Comparison of ENCODE assay signal across 9 cellular contexts in genomic region chr16:52546291-52546941, GRCh38. TPM values are rescaled to one million over a fixed set of nuclear protein-coding genes. Genes with fewer than 3 reads are reported as not detected.
DNase-seq lines count a peak whose midpoint lies in the region; ATAC-seq and TF ChIP-seq lines count a peak whose summit lies in the region.
"Had no signal": no experiment of that assay in that cellular context is flagged by ENCODE, and none has a peak within 500 bp of the region (broad histone marks: within the 10 kb centered on the region; RNA-seq: fewer than 3 reads in every experiment).

No MANE protein-coding gene starts in this region.

- peaks cover 0 to 14% of the 10 kb centered on the region in 2 donors for H3K4me1 ChIP-seq in gastrocnemius medialis

- H3K36me3 ChIP-seq in gastrocnemius medialis: no peaks in the 10 kb centered on the region

- in situ Hi-C loops in gastrocnemius medialis (cut with MboI; ENCODE audit: low sequenced_read_pairs in 4 of 4): no loop called here

- no peak overlapping the region for H3K27ac Mint-ChIP-seq in WTC11

- peaks cover 44% of the 10 kb centered on the region for H3K27me3 Mint-ChIP-seq in WTC11 (ENCODE audit: low read depth)

- no peaks in the 10 kb centered on the region for H3K9me3 Mint-ChIP-seq in WTC11

- H3K4me1 Mint-ChIP-seq in WTC11: peaks cover 47% of the 10 kb centered on the region

- peak; percentile 16 for DNase-seq in GM20000 (ENCODE audit: low spot score)
- peak; percentile 42 for DNase-seq in WTC11 (ENCODE audit: low spot score)
- peak in 1 of 2 donors; percentile 52 for DNase-seq in left colon
- DNase-seq in gastrocnemius medialis: no peak
- DNase-seq in activated CD4-positive, alpha-beta T cell treated with anti-CD3 and anti-CD28 coated beads for 4 hours: no peak
- DNase-seq in dedifferentiated amniotic fluid mesenchymal stem cell (ENCODE audit: extremely low spot score): no peak
- DNase-seq in stimulated activated CD4-positive, alpha-beta T cell treated with anti-CD3 and anti-CD28 coated beads, Interleukin-1b, Interleukin-23, amount 100 ng/mL, for 48 hours: no peak

- POLR2A ChIA-PET in WTC11 (lab: Charles Lee): interaction anchor here (0.6 to 1.1 kb wide), 2 partner anchors 24 to 88 kb away, joined by 3 read pairs; no protein-coding TSS in a partner anchor

- intact Hi-C loops in left colon (cut with DNase I, micrococcal nuclease) (no loop called here), gastrocnemius medialis (cut with DNase I; ENCODE audit: low total_unique reads) (no loop called here)

- no peaks in the 10 kb centered on the region; the same call in 1 of the 2 replicates for H3K36me3 Mint-ChIP-seq in WTC11

- H3K4me3 Mint-ChIP-seq in WTC11: peak overlapping the region; percentile 91

- H3K27me3 ChIP-seq in gastrocnemius medialis: peaks cover 29 to 44% (median 42%) of the 10 kb centered on the region in 3 donors

- H3K4me3 ChIP-seq in gastrocnemius medialis: peak overlapping the region; percentile 13 to 30 (median 26)

- TF ChIP-seq POLR2A in gastrocnemius medialis (IDR thresholded peaks at IDR 0.05): no peak

- CTCF ChIA-PET in WTC11 (lab: Charles Lee): interaction anchor here (0.9 to 3.7 kb wide), 2 partner anchors 355 to 367 kb away, joined by 3 to 27 read pairs; no protein-coding TSS in a partner anchor

- H3K27ac ChIP-seq in gastrocnemius medialis: no peak overlapping the region

- no peak for TF ChIP-seq CTCF in GM20000 (IDR thresholded peaks at IDR 0.05; ENCODE audit: extremely low read depth, missing control alignments)
- TF ChIP-seq CTCF in WTC11 (IDR thresholded peaks at IDR 0.05): no peak
- TF ChIP-seq CTCF in gastrocnemius medialis (IDR thresholded peaks at IDR 0.05 in 4 of 5, conservative IDR thresholded peaks at IDR 0.05 in 1 of 5): no peak

- no peaks in the 10 kb centered on the region for H3K9me3 ChIP-seq in gastrocnemius medialis

- ATAC-seq in WTC11: peak; percentile 9
- peak; percentile 48 for ATAC-seq in left colon
- ATAC-seq in gastrocnemius medialis: no peak
- ATAC-seq in GM18517 (IDR thresholded peaks at IDR 0.05; ENCODE audit: unreplicated experiment): no peak

TF ChIP-seq in WTC11, 78 proteins besides CTCF, POLR2A, EP300 and RAD21:
- no peak for TF ChIP-seq MYBL2 (CRISPR knock-in tag; IDR thresholded peaks at IDR 0.05)
- TF ChIP-seq MXD4 (CRISPR knock-in tag; IDR thresholded peaks at IDR 0.05; ENCODE audit: borderline replicate concordance): no peak
- TF ChIP-seq SP1 (CRISPR knock-in tag; conservative IDR thresholded peaks at IDR 0.05): 0 out of 2 replicates have a peak, but pooled peaks have one; percentile 23
- no peak for TF ChIP-seq ERG (CRISPR knock-in tag; IDR thresholded peaks at IDR 0.05)
- TF ChIP-seq, protein P1, sequence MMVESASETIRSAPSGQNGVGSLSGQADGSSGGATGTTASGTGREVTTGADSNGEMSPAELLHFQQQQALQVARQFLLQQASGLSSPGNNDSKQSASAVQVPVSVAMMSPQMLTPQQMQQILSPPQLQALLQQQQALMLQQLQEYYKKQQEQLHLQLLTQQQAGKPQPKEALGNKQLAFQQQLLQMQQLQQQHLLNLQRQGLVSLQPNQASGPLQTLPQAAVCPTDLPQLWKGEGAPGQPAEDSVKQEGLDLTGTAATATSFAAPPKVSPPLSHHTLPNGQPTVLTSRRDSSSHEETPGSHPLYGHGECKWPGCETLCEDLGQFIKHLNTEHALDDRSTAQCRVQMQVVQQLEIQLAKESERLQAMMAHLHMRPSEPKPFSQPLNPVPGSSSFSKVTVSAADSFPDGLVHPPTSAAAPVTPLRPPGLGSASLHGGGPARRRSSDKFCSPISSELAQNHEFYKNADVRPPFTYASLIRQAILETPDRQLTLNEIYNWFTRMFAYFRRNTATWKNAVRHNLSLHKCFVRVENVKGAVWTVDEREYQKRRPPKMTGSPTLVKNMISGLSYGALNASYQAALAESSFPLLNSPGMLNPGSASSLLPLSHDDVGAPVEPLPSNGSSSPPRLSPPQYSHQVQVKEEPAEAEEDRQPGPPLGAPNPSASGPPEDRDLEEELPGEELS (CRISPR knock-in tag; IDR thresholded peaks at IDR 0.05): 0 out of 2 replicates have a peak, but pooled peaks have one; percentile 53
- no peak for TF ChIP-seq FOXJ3 (CRISPR knock-in tag; IDR thresholded peaks at IDR 0.05; ENCODE audit: borderline replicate concordance)

RNA-seq across cellular contexts. Expression of gene TOX3, which starts 0.5 kb away (rescaled TPM):
- total RNA-seq in WTC11 (2021) (17.6 to 20.2 TPM (median 19.3 TPM) in 3 replicates), left colon (10 to 100 TPM; 47.8 to 51.7 TPM), gastrocnemius medialis (under 1 TPM in 1 of 4 donors, not detected in 3; 0.47 TPM)
- total RNA-seq: SK-MEL-5 had no signal

Comparison
In these comparisons a context has a peak if more than half of its experiments do, and no peak if none do; other contexts are left out.
1. DNase-seq: peak in GM20000 (single experiment) and WTC11 (single experiment); none in gastrocnemius medialis (0 of 2), activated CD4-positive, alpha-beta T cell treated with anti-CD3 and anti-CD28 coated beads for 4 hours (0 of 2), dedifferentiated amniotic fluid mesenchymal stem cell (single experiment) and stimulated activated CD4-positive, alpha-beta T cell treated with anti-CD3 and anti-CD28 coated beads, Interleukin-1b, Interleukin-23, amount 100 ng/mL, for 48 hours (single experiment).
2. ATAC-seq: peak in WTC11 (single experiment) and left colon (single experiment); none in gastrocnemius medialis (0 of 2) and GM18517 (single experiment).
3. RNA of gene TOX3, which starts 0.5 kb away (total RNA-seq): 47.8 to 51.7 TPM in left colon and 17.6 to 20.2 TPM in WTC11; 0.47 TPM in gastrocnemius medialis; every median in the first group is over 10 times any median in the second.